16 cellular contexts compared by ENCODE assay signal in genomic region chr2:61218076-61218816, GRCh38.
"Had no signal": no experiment of that assay in that cellular context is flagged by ENCODE, and none has a peak within 500 bp of the region (broad histone marks: within the 10 kb centered on the region; RNA-seq: fewer than 3 reads in every experiment).

No MANE protein-coding gene starts in this region.

- H3K9me3 ChIP-seq: ascending aorta, lower lobe of right lung had no signal

- H3K27me3 ChIP-seq: ascending aorta, dorsolateral prefrontal cortex had no signal

- DNase-seq: activated CD4-positive, alpha-beta T cell treated with anti-CD3 and anti-CD28 coated beads for 1 hour; activated CD4-positive, alpha-beta T cell treated with anti-CD3 and anti-CD28 coated beads, Interleukin-2, amount 50 U/mL, for 4 hours; activated naive CD4-positive, alpha-beta T cell treated with anti-CD3 and anti-CD28 coated beads for 36 hours; activated naive CD8-positive, alpha-beta T cell treated with anti-CD3 and anti-CD28 coated beads, Interleukin-2, amount 50 U/mL, for 24 hours; activated T-cell treated with anti-CD3 and anti-CD28 coated beads for 4 hours; dorsolateral prefrontal cortex; foreskin fibroblast; immature natural killer cell; left cardiac atrium; lower lobe of right lung; natural killer cell; retina; T1000 had no signal

- H3K4me3 ChIP-seq: ascending aorta, dorsolateral prefrontal cortex, lower lobe of right lung had no signal

- H3K4me1 ChIP-seq: ascending aorta, lower lobe of right lung had no signal

- H3K27ac ChIP-seq: ascending aorta, dorsolateral prefrontal cortex, lower lobe of right lung, VCaP had no signal

- ATAC-seq: activated naive CD8-positive, alpha-beta T cell treated with anti-CD3 and anti-CD28 coated beads, Interleukin-2, amount 50 U/mL, for 24 hours; left cardiac atrium; lower lobe of right lung; natural killer cell; stimulated activated effector memory CD8-positive, alpha-beta T cell treated with anti-CD3 and anti-CD28 coated beads, Interleukin-12 subunit alpha, Interleukin-12 subunit beta, amount 100 ng/mL, for 72 hours had no signal
